In the genomic region with DNA sequence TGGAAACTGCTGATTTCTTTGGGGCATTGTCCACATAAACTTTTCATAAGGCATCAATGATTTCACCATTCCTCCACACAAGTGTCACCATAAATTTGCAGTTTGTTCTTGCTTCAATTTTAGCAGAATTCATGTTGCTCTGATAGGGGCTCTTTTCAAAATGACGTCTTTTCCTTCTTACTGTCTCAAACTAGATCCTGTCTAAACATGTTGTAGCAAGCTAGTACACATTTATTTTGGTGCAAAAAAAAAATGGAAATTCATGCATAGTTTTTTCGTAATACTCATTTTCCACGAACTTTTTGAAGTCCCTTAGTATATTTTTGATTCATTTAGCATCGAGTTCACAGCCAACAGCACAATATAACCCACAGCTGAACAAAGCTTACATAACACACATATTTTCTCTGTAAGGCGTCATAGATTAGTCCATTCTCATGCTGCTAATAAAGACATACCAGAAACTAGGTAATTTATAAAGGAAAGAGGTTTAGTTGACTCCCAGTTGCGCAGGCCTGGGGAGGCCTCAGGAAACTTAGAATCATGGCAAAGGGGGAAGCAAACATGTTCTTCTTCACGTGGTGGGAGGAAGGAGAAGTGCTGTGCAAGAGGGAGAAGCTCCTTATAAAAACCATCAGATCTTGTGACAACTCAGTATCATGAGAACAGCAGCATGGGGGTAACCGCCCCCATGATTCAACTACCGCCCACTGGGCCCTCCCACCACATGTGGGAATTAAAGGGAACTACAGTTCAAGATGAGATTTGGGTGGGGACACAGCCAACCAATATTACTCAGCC, we compare ENCODE assay signal across 13 cellular contexts.
DNase-seq lines count a peak whose midpoint lies in the region; ATAC-seq and TF ChIP-seq lines count a peak whose summit lies in the region.
"Had no signal": no experiment of that assay in that cellular context is flagged by ENCODE, and none has a peak within 500 bp of the region (broad histone marks: within the 10 kb centered on the region; RNA-seq: fewer than 3 reads in every experiment).

No MANE protein-coding gene starts in this region.

- H3K9me3 ChIP-seq in liver (ENCODE audit: control insufficient read depth in 4 of 4, low read length in 3 of 4) (peaks cover 0 to 1% (median 0%) of the 10 kb centered on the region in 4 donors), mucosa of descending colon (no peaks in the 10 kb centered on the region), Caco-2 (no peaks in the 10 kb centered on the region)
- H3K9me3 ChIP-seq: adrenal gland had no signal

- CTCF ChIA-PET in activated CD4-positive, alpha-beta T cell treated with anti-CD3 and anti-CD28 coated beads, Interleukin-2, amount 10 ng/mL, durations not matched to agents 7 days and 5 days (lab: Charles Lee): interaction anchor here (0.6 to 2.7 kb wide), 3 partner anchors 11 to 554 kb away, joined by 3 to 9 read pairs (median 3); no protein-coding TSS in a partner anchor
- CTCF ChIA-PET in Caco-2 (lab: Charles Lee): interaction anchor here (0.6 to 1.5 kb wide), 3 partner anchors 11 to 40 kb away, joined by 3 to 4 read pairs (median 3); no protein-coding TSS in a partner anchor

- peaks cover 1% of the 10 kb centered on the region for H3K9me3 Mint-ChIP-seq in activated CD4-positive, alpha-beta T cell treated with anti-CD3 and anti-CD28 coated beads, Interleukin-2, amount 10 ng/mL, durations not matched to agents 7 days and 5 days
- H3K9me3 Mint-ChIP-seq in activated naive CD8-positive, alpha-beta T cell treated with anti-CD3 and anti-CD28 coated beads, Interleukin-2, amount 50 U/mL, for 24 hours: peaks cover 5% of the 10 kb centered on the region
- H3K9me3 Mint-ChIP-seq in Caco-2 (ENCODE audit: unreplicated experiment): no peaks in the 10 kb centered on the region

- TF ChIP-seq CTCF in liver (IDR thresholded peaks at IDR 0.05; ENCODE audit: low read depth, low read length, missing input control): no peak
- no peak for TF ChIP-seq CTCF in mucosa of descending colon (IDR thresholded peaks at IDR 0.05)
- TF ChIP-seq CTCF in Caco-2 (IDR thresholded peaks at IDR 0.05; ENCODE audit: insufficient read depth in 1 of 2, low read depth in 1 of 2, low read length in 1 of 2, severe bottlenecking in 1 of 2, unreplicated experiment in 1 of 2): no peak

- no peak for DNase-seq in activated CD4-positive, alpha-beta T cell treated with anti-CD3 and anti-CD28 coated beads, Interleukin-2, amount 10 ng/mL, durations not matched to agents 7 days and 5 days
- DNase-seq in activated CD4-positive, alpha-beta T cell treated with anti-CD3 and anti-CD28 coated beads for 1 hour: no peak
- no peak for DNase-seq in activated naive CD8-positive, alpha-beta T cell treated with anti-CD3 and anti-CD28 coated beads, Interleukin-2, amount 50 U/mL, for 24 hours
- DNase-seq in superior temporal gyrus (ENCODE audit: extremely low spot score): peak; percentile 42
- DNase-seq in mucosa of descending colon: no peak
- DNase-seq in Caco-2: no peak
- DNase-seq: adrenal gland, Calu3, foreskin melanocyte, NCI-H146, NCI-H510A treated with DMSO at 0.1 percent for 48 hours had no signal

- peaks cover 13% of the 10 kb centered on the region for H3K4me1 Mint-ChIP-seq in activated CD4-positive, alpha-beta T cell treated with anti-CD3 and anti-CD28 coated beads, Interleukin-2, amount 10 ng/mL, durations not matched to agents 7 days and 5 days
- peaks cover 41% of the 10 kb centered on the region for H3K4me1 Mint-ChIP-seq in activated naive CD8-positive, alpha-beta T cell treated with anti-CD3 and anti-CD28 coated beads, Interleukin-2, amount 50 U/mL, for 24 hours
- H3K4me1 Mint-ChIP-seq in Caco-2 (ENCODE audit: low read depth, unreplicated experiment): no peaks in the 10 kb centered on the region

- POLR2A ChIA-PET in activated CD4-positive, alpha-beta T cell treated with anti-CD3 and anti-CD28 coated beads, Interleukin-2, amount 10 ng/mL, durations not matched to agents 7 days and 5 days (lab: Charles Lee): no interaction called here
- POLR2A ChIA-PET in Caco-2 (lab: Charles Lee): no interaction called here

- peak overlapping the region; percentile 65 for H3K27ac Mint-ChIP-seq in activated CD4-positive, alpha-beta T cell treated with anti-CD3 and anti-CD28 coated beads, Interleukin-2, amount 10 ng/mL, durations not matched to agents 7 days and 5 days
- peak overlapping the region; percentile 89 for H3K27ac Mint-ChIP-seq in activated naive CD8-positive, alpha-beta T cell treated with anti-CD3 and anti-CD28 coated beads, Interleukin-2, amount 50 U/mL, for 24 hours
- no peak overlapping the region for H3K27ac Mint-ChIP-seq in Caco-2 (ENCODE audit: unreplicated experiment)

- H3K36me3 Mint-ChIP-seq in activated CD4-positive, alpha-beta T cell treated with anti-CD3 and anti-CD28 coated beads, Interleukin-2, amount 10 ng/mL, durations not matched to agents 7 days and 5 days (ENCODE audit: low read depth): no peaks in the 10 kb centered on the region
- peaks cover 9% of the 10 kb centered on the region for H3K36me3 Mint-ChIP-seq in activated naive CD8-positive, alpha-beta T cell treated with anti-CD3 and anti-CD28 coated beads, Interleukin-2, amount 50 U/mL, for 24 hours (ENCODE audit: low read depth)
- H3K36me3 Mint-ChIP-seq in Caco-2 (ENCODE audit: insufficient read depth, unreplicated experiment): no peaks in the 10 kb centered on the region

- no peak for TF ChIP-seq RAD21 in liver (IDR thresholded peaks at IDR 0.05)

- peaks cover 9 to 25% (median 19%) of the 10 kb centered on the region in 4 donors for H3K4me1 ChIP-seq in liver (ENCODE audit: control insufficient read depth in 4 of 4, insufficient read depth in 4 of 4, low read length in 3 of 4)
- peaks cover 16% of the 10 kb centered on the region for H3K4me1 ChIP-seq in mucosa of descending colon (ENCODE audit: low read depth)
- no peaks in the 10 kb centered on the region for H3K4me1 ChIP-seq in Caco-2
- H3K4me1 ChIP-seq: adrenal gland had no signal

- H3K27me3 ChIP-seq in liver (ENCODE audit: control insufficient read depth in 4 of 4, insufficient read depth in 4 of 4, low read length in 3 of 4) (no peaks in the 10 kb centered on the region), Caco-2 (replicated peaks; ENCODE audit: control insufficient read depth, insufficient read depth, low read length) (no peaks in the 10 kb centered on the region)
- H3K27me3 ChIP-seq: adrenal gland had no signal

- H3K4me3 ChIP-seq in liver (ENCODE audit: low read depth in 1 of 3, low read length in 3 of 3) (no peak overlapping the region), mucosa of descending colon (no peak overlapping the region), Caco-2 (ENCODE audit: low read depth, low read length) (no peak overlapping the region)
- H3K4me3 ChIP-seq: adrenal gland had no signal

- BruUV-seq in Caco-2 (replicated peaks; lab: Mats Ljungman, UMichigan): no TSS peak

- no peak overlapping the region for H3K4me3 Mint-ChIP-seq in activated CD4-positive, alpha-beta T cell treated with anti-CD3 and anti-CD28 coated beads, Interleukin-2, amount 10 ng/mL, durations not matched to agents 7 days and 5 days
- H3K4me3 Mint-ChIP-seq in activated naive CD8-positive, alpha-beta T cell treated with anti-CD3 and anti-CD28 coated beads, Interleukin-2, amount 50 U/mL, for 24 hours: no peak overlapping the region
- H3K4me3 Mint-ChIP-seq in Caco-2 (ENCODE audit: unreplicated experiment): no peak overlapping the region

- H3K27ac ChIP-seq in liver (ENCODE audit: low read depth in 1 of 2, low read length in 2 of 2): peak overlapping the region; percentile 67 to 92

- no peaks in the 10 kb centered on the region for H3K27me3 Mint-ChIP-seq in activated CD4-positive, alpha-beta T cell treated with anti-CD3 and anti-CD28 coated beads, Interleukin-2, amount 10 ng/mL, durations not matched to agents 7 days and 5 days
- H3K27me3 Mint-ChIP-seq in activated naive CD8-positive, alpha-beta T cell treated with anti-CD3 and anti-CD28 coated beads, Interleukin-2, amount 50 U/mL, for 24 hours: no peaks in the 10 kb centered on the region
- H3K27me3 Mint-ChIP-seq in Caco-2 (ENCODE audit: insufficient read depth, unreplicated experiment): no peaks in the 10 kb centered on the region

- intact Hi-C loops in mucosa of descending colon (cut with DNase I, micrococcal nuclease) (no loop called here), Caco-2 (cut with micrococcal nuclease; ENCODE audit: unreplicated experiment) (no loop called here)

- no peak for ATAC-seq in activated naive CD8-positive, alpha-beta T cell treated with anti-CD3 and anti-CD28 coated beads, Interleukin-2, amount 50 U/mL, for 24 hours
- no peak for ATAC-seq in mucosa of descending colon
- ATAC-seq in HG03139 (IDR thresholded peaks at IDR 0.05; ENCODE audit: unreplicated experiment): no peak

- no peaks in the 10 kb centered on the region for H3K36me3 ChIP-seq in liver (ENCODE audit: control insufficient read depth in 4 of 4, insufficient read depth in 3 of 4, low read depth in 1 of 4, low read length in 3 of 4)
- no peaks in the 10 kb centered on the region for H3K36me3 ChIP-seq in mucosa of descending colon (ENCODE audit: low read depth)
- no peaks in the 10 kb centered on the region for H3K36me3 ChIP-seq in Caco-2 (ENCODE audit: control insufficient read depth, insufficient read depth, low read length)
- H3K36me3 ChIP-seq: adrenal gland had no signal

- WGBS in liver: 79% methylated on average over 9 of the region's 9 CpGs

- H3K9ac ChIP-seq in liver (ENCODE audit: low read depth in 1 of 2, low read length in 2 of 2): peak overlapping the region in 1 of 2 donors; percentile 17

TF ChIP-seq in liver, 16 proteins besides CTCF, POLR2A, EP300 and RAD21 (continues in another document):
- TF ChIP-seq, protein P1, sequence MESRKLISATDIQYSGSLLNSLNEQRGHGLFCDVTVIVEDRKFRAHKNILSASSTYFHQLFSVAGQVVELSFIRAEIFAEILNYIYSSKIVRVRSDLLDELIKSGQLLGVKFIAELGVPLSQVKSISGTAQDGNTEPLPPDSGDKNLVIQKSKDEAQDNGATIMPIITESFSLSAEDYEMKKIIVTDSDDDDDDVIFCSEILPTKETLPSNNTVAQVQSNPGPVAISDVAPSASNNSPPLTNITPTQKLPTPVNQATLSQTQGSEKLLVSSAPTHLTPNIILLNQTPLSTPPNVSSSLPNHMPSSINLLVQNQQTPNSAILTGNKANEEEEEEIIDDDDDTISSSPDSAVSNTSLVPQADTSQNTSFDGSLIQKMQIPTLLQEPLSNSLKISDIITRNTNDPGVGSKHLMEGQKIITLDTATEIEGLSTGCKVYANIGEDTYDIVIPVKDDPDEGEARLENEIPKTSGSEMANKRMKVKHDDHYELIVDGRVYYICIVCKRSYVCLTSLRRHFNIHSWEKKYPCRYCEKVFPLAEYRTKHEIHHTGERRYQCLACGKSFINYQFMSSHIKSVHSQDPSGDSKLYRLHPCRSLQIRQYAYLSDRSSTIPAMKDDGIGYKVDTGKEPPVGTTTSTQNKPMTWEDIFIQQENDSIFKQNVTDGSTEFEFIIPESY (IDR thresholded peaks at IDR 0.05): no peak
- peak in 1 of 2 donors; percentile 0 for TF ChIP-seq RXRA (IDR thresholded peaks at IDR 0.05)
